1 cellular context compared by ENCODE assay signal in genomic region chr11:27467181-27467913, GRCh38.
TF ChIP-seq lines count a peak whose summit lies in the region.

No MANE protein-coding gene starts in this region.

TF ChIP-seq in HepG2, 621 proteins besides CTCF, POLR2A, EP300 and RAD21 (continued from another document):
- TF ChIP-seq, protein P1, sequence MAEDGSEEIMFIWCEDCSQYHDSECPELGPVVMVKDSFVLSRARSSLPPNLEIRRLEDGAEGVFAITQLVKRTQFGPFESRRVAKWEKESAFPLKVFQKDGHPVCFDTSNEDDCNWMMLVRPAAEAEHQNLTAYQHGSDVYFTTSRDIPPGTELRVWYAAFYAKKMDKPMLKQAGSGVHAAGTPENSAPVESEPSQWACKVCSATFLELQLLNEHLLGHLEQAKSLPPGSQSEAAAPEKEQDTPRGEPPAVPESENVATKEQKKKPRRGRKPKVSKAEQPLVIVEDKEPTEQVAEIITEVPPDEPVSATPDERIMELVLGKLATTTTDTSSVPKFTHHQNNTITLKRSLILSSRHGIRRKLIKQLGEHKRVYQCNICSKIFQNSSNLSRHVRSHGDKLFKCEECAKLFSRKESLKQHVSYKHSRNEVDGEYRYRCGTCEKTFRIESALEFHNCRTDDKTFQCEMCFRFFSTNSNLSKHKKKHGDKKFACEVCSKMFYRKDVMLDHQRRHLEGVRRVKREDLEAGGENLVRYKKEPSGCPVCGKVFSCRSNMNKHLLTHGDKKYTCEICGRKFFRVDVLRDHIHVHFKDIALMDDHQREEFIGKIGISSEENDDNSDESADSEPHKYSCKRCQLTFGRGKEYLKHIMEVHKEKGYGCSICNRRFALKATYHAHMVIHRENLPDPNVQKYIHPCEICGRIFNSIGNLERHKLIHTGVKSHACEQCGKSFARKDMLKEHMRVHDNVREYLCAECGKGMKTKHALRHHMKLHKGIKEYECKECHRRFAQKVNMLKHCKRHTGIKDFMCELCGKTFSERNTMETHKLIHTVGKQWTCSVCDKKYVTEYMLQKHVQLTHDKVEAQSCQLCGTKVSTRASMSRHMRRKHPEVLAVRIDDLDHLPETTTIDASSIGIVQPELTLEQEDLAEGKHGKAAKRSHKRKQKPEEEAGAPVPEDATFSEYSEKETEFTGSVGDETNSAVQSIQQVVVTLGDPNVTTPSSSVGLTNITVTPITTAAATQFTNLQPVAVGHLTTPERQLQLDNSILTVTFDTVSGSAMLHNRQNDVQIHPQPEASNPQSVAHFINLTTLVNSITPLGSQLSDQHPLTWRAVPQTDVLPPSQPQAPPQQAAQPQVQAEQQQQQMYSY (CRISPR knock-in tag; IDR thresholded peaks at IDR 0.05) = no peak
- no peak for TF ChIP-seq ZNF207 (IDR thresholded peaks at IDR 0.05; ENCODE audit: borderline replicate concordance)
- TF ChIP-seq ZNF7 (CRISPR knock-in tag; IDR thresholded peaks at IDR 0.05) = no peak
- TF ChIP-seq USF2 (IDR thresholded peaks at IDR 0.05; ENCODE audit: low read depth, low read length) = no peak
- TF ChIP-seq USF2 (CRISPR knock-in tag; IDR thresholded peaks at IDR 0.05; ENCODE audit: borderline replicate concordance) = no peak
